22 cellular contexts compared by ENCODE assay signal in genomic region chrX:23819385-23820234, GRCh38. TPM values are rescaled to one million over a fixed set of nuclear protein-coding genes. Genes with fewer than 3 reads are reported as not detected.
DNase-seq lines count a peak whose midpoint lies in the region; ATAC-seq, FAIRE-seq and TF ChIP-seq lines count a peak whose summit lies in the region.
"Had no signal": no experiment of that assay in that cellular context is flagged by ENCODE, and none has a peak within 500 bp of the region (broad histone marks: within the 10 kb centered on the region; RNA-seq: fewer than 3 reads in every experiment).

No MANE protein-coding gene starts in this region.

- H2AFZ ChIP-seq in astrocyte (ENCODE audit: low read depth, low read length) = no peak overlapping the region

- peaks cover 4% of the 10 kb centered on the region for H3K4me1 Mint-ChIP-seq in astrocyte (ENCODE audit: low read depth, unreplicated experiment)
- H3K4me1 Mint-ChIP-seq: T-cell had no signal

- H3K4me1 ChIP-seq in astrocyte (ENCODE audit: insufficient read depth, low read length) (peaks cover 4% of the 10 kb centered on the region), vagina (no peaks in the 10 kb centered on the region), tibial nerve (peaks cover 0 to 9% (median 0%) of the 10 kb centered on the region in 4 donors)
- H3K4me1 ChIP-seq: suprapubic skin had no signal

- H3K27me3 ChIP-seq in astrocyte (ENCODE audit: insufficient read depth, low read length) (no peaks in the 10 kb centered on the region), vagina (no peaks in the 10 kb centered on the region), tibial nerve (no peaks in the 10 kb centered on the region)
- H3K27me3 ChIP-seq: suprapubic skin had no signal

- TF ChIP-seq CTCF in astrocyte (IDR thresholded peaks at IDR 0.05; ENCODE audit: insufficient read depth, low read depth, low read length) (no peak), vagina (IDR thresholded peaks at IDR 0.05) (no peak), tibial nerve (IDR thresholded peaks at IDR 0.05) (no peak)

- H3K27ac Mint-ChIP-seq in astrocyte (ENCODE audit: unreplicated experiment) = peak overlapping the region; percentile 90
- H3K27ac Mint-ChIP-seq: activated CD4-positive, alpha-beta T cell treated with anti-CD3 and anti-CD28 coated beads, Interleukin-2, amount 10 ng/mL, durations not matched to agents 7 days and 5 days; memory B cell; natural killer cell treated with Interleukin-12 subunit alpha and Interleukin-12 subunit beta and Interleukin-15 and Interleukin-18, amount 100 ng/mL, for 72 hours; T-cell had no signal

- no peaks in the 10 kb centered on the region for H4K20me1 ChIP-seq in astrocyte (ENCODE audit: insufficient read depth, low read length)

- no peaks in the 10 kb centered on the region for H3K9me3 ChIP-seq in astrocyte (ENCODE audit: insufficient read depth, low read depth, low read length)
- no peaks in the 10 kb centered on the region for H3K9me3 ChIP-seq in vagina
- H3K9me3 ChIP-seq in tibial nerve = no peaks in the 10 kb centered on the region
- H3K9me3 ChIP-seq: suprapubic skin had no signal

- H3K4me2 ChIP-seq in astrocyte (ENCODE audit: low read length) = peak overlapping the region; percentile 50

- TF ChIP-seq EP300 in tibial nerve (IDR thresholded peaks at IDR 0.05) = no peak

- H3K27ac ChIP-seq in astrocyte (ENCODE audit: low read depth, low read length) (peak overlapping the region; percentile 33), vagina (no peak overlapping the region), tibial nerve (peak overlapping the region in 1 of 4 donors; percentile 29)
- H3K27ac ChIP-seq: suprapubic skin had no signal

- no peaks in the 10 kb centered on the region for H3K36me3 Mint-ChIP-seq in astrocyte (ENCODE audit: low read depth, unreplicated experiment)
- H3K36me3 Mint-ChIP-seq: memory B cell; natural killer cell treated with Interleukin-12 subunit alpha and Interleukin-12 subunit beta and Interleukin-15 and Interleukin-18, amount 100 ng/mL, for 72 hours; T-cell had no signal

- intact Hi-C loops in vagina (cut with DNase I) = no loop called here

- no peaks in the 10 kb centered on the region for H3K79me2 ChIP-seq in astrocyte (ENCODE audit: insufficient read depth, low read length)

- no peaks in the 10 kb centered on the region for H3K27me3 Mint-ChIP-seq in astrocyte (ENCODE audit: low read depth, unreplicated experiment)
- H3K27me3 Mint-ChIP-seq: activated CD4-positive, alpha-beta T cell treated with anti-CD3 and anti-CD28 coated beads, Interleukin-2, amount 10 ng/mL, durations not matched to agents 7 days and 5 days; memory B cell; natural killer cell treated with Interleukin-12 subunit alpha and Interleukin-12 subunit beta and Interleukin-15 and Interleukin-18, amount 100 ng/mL, for 72 hours had no signal

- TF ChIP-seq POLR2A in vagina (IDR thresholded peaks at IDR 0.05) (no peak), tibial nerve (IDR thresholded peaks at IDR 0.05) (no peak)

- no peak overlapping the region for H3K4me3 ChIP-seq in astrocyte (ENCODE audit: insufficient read depth, low read depth, low read length)
- no peak overlapping the region for H3K4me3 ChIP-seq in vagina
- H3K4me3 ChIP-seq in tibial nerve = no peak overlapping the region
- H3K4me3 ChIP-seq: suprapubic skin had no signal

- no peak overlapping the region for H3K4me3 Mint-ChIP-seq in astrocyte (ENCODE audit: unreplicated experiment)
- H3K4me3 Mint-ChIP-seq: activated CD4-positive, alpha-beta T cell treated with anti-CD3 and anti-CD28 coated beads, Interleukin-2, amount 10 ng/mL, durations not matched to agents 7 days and 5 days; memory B cell; natural killer cell treated with Interleukin-12 subunit alpha and Interleukin-12 subunit beta and Interleukin-15 and Interleukin-18, amount 100 ng/mL, for 72 hours; T-cell had no signal

- H3K36me3 ChIP-seq in astrocyte (ENCODE audit: insufficient read depth, low read length) (no peaks in the 10 kb centered on the region), vagina (no peaks in the 10 kb centered on the region), tibial nerve (no peaks in the 10 kb centered on the region)
- H3K36me3 ChIP-seq: suprapubic skin had no signal

- 77 to 80% methylated on average over 10 of the region's 10 CpGs for WGBS in tibial nerve, 2 donors

- DNase-seq in NCI-H2107 treated with DMSO at 0.1 percent for 48 hours (lab: John Stamatoyannopoulos, UW; ENCODE audit: unreplicated experiment) = peak; percentile 15
- no peak for DNase-seq in NCI-H2107 (lab: John Stamatoyannopoulos, UW)
- peak; percentile 72 for DNase-seq in astrocyte (ENCODE audit: low read depth)
- DNase-seq in kidney tubule cell (ENCODE audit: low spot score) = peak; percentile 75
- DNase-seq in vagina (ENCODE audit: extremely low spot score in 2 of 2) = no peak
- DNase-seq in dedifferentiated amniotic fluid mesenchymal stem cell (ENCODE audit: extremely low spot score) = no peak
- DNase-seq in tibial nerve (ENCODE audit: low spot score in 2 of 2) = no peak
- DNase-seq: activated CD4-positive, alpha-beta T cell treated with anti-CD3 and anti-CD28 coated beads, Interleukin-2, amount 10 ng/mL, durations not matched to agents 7 days and 5 days; activated CD8-positive, alpha-beta memory T cell treated with anti-CD3 and anti-CD28 coated beads, Interleukin-2, amount 50 U/mL, for 4 hours; activated effector memory CD4-positive, alpha-beta T cell treated with Interleukin-2 at 50 U/mL for 16 hours; C1 segment of cervical spinal cord; caudate nucleus; GOT3; head of caudate nucleus; NCI-H1105 treated with DMSO at 0.1 percent for 48 hours; T-cell had no signal

- H3K9ac ChIP-seq in astrocyte (ENCODE audit: low read length) = peak overlapping the region; percentile 43

- peak; percentile 82 for FAIRE-seq in astrocyte (lab: Jason Lieb, UNC)
- FAIRE-seq: islet of Langerhans had no signal

- H3K9me3 Mint-ChIP-seq in astrocyte (ENCODE audit: unreplicated experiment) = no peaks in the 10 kb centered on the region
- H3K9me3 Mint-ChIP-seq: activated CD4-positive, alpha-beta T cell treated with anti-CD3 and anti-CD28 coated beads, Interleukin-2, amount 10 ng/mL, durations not matched to agents 7 days and 5 days; memory B cell; natural killer cell treated with Interleukin-12 subunit alpha and Interleukin-12 subunit beta and Interleukin-15 and Interleukin-18, amount 100 ng/mL, for 72 hours; T-cell had no signal

- ATAC-seq in GM21737 (IDR thresholded peaks at IDR 0.05; ENCODE audit: unreplicated experiment) = no peak
- ATAC-seq: esophagus mucosa; natural killer cell treated with Interleukin-12 subunit alpha and Interleukin-12 subunit beta and Interleukin-15 and Interleukin-18, amount 100 ng/mL, for 72 hours; T-cell had no signal

RNA-seq across cellular contexts. Expression of gene SAT1, which starts 36.6 kb away (rescaled TPM):
- 202 and 224 TPM in 2 replicates for total RNA-seq in astrocyte
- 389 TPM for total RNA-seq in vagina
- total RNA-seq in tibial nerve = 1,000 to 10,000 TPM in 1 of 4 donors, 100 to 1,000 TPM in 3; 557 to 1,009 (median 639) TPM

Comparison
In these comparisons a context has a peak if more than half of its experiments do, and no peak if none do; other contexts are left out.
1. DNase-seq: peak in NCI-H2107 treated with DMSO at 0.1 percent for 48 hours (single experiment), astrocyte (single experiment) and kidney tubule cell (single experiment); none in NCI-H2107 (single experiment), vagina (0 of 2), dedifferentiated amniotic fluid mesenchymal stem cell (single experiment) and tibial nerve (0 of 2).